1 cellular context compared by ENCODE assay signal in genomic region chr12:6632026-6632978, GRCh38.
TF ChIP-seq lines count a peak whose summit lies in the region.

No MANE protein-coding gene starts in this region.

TF ChIP-seq in SK-N-SH, 30 proteins besides CTCF, POLR2A, EP300 and RAD21 (continued from another document):
- no peak for TF ChIP-seq REST (IDR thresholded peaks at IDR 0.05; ENCODE audit: low read depth, low read length)
